In genomic region chr5:74766887-74767578, GRCh38 we compare ENCODE assay signal across 1 cellular context.
A peak's percentile ranks its signal among the peaks of the same experiment; 100 is the strongest.
TF ChIP-seq lines count a peak whose summit lies in the region.

Gene GFM2, minus strand, starts transcription at chr5:74767117. Its CDS starts 3,375 bp downstream, at chr5:74763742.
Gene NSA2, plus strand, starts transcription at chr5:74767249. Its CDS starts 112 bp downstream, at chr5:74767361.

TF ChIP-seq in GM23338, 12 proteins besides CTCF, POLR2A, EP300 and RAD21 (continued from another document):
- TF ChIP-seq REST (IDR thresholded peaks at IDR 0.05; ENCODE audit: unreplicated experiment) (no peak), ETS1 (IDR thresholded peaks at IDR 0.05) (peak; percentile 81), CREB1 (CRISPR knock-in tag; IDR thresholded peaks at IDR 0.05; ENCODE audit: low read depth) (peak; percentile 71)
